In genomic region chr3:31958721-31959152, GRCh38 we compare ENCODE assay signal across 10 cellular contexts. TPM values are rescaled to one million over a fixed set of nuclear protein-coding genes. Genes with fewer than 3 reads are reported as not detected.
DNase-seq lines count a peak whose midpoint lies in the region; ATAC-seq, FAIRE-seq and TF ChIP-seq lines count a peak whose summit lies in the region.
"Had no signal": no experiment of that assay in that cellular context is flagged by ENCODE, and none has a peak within 500 bp of the region (broad histone marks: within the 10 kb centered on the region; RNA-seq: fewer than 3 reads in every experiment).

No MANE protein-coding gene starts in this region.

- no peak overlapping the region for H3K27ac ChIP-seq in astrocyte (ENCODE audit: low read depth, low read length)
- peak overlapping the region; percentile 34 to 56 for H3K27ac ChIP-seq in lung (ENCODE audit: low read depth in 1 of 2, low read length in 1 of 2)
- H3K27ac ChIP-seq in aorta (ENCODE audit: low read depth in 1 of 2, low read length in 2 of 2) = peak overlapping the region; percentile 89 to 92

- 31 to 69% methylated on average over 2 of the region's 2 CpGs for WGBS in lung, 2 donors
- WGBS in aorta, 2 donors = 22 to 24% methylated on average over 2 of the region's 2 CpGs

- no peak for ATAC-seq in lung (ENCODE audit: insufficient read depth, low FRiP score)
- no peak for ATAC-seq in aorta (ENCODE audit: low FRiP score)
- ATAC-seq in stimulated activated effector memory CD8-positive, alpha-beta T cell treated with anti-CD3 and anti-CD28 coated beads, Interleukin-12 subunit alpha, Interleukin-12 subunit beta, amount 100 ng/mL, for 72 hours = no peak
- ATAC-seq in HG02973 (IDR thresholded peaks at IDR 0.05; ENCODE audit: unreplicated experiment) = no peak

- peaks cover 15% of the 10 kb centered on the region for H3K79me2 ChIP-seq in astrocyte (ENCODE audit: insufficient read depth, low read length)

- no peak overlapping the region for H3K9ac ChIP-seq in astrocyte (ENCODE audit: low read length)

- peaks cover 7% of the 10 kb centered on the region for H4K20me1 ChIP-seq in astrocyte (ENCODE audit: insufficient read depth, low read length)

- peaks cover 30% of the 10 kb centered on the region for H3K4me1 ChIP-seq in astrocyte (ENCODE audit: insufficient read depth, low read length)
- H3K4me1 ChIP-seq in lung (ENCODE audit: control insufficient read depth in 2 of 2, insufficient read depth in 2 of 2, low read length in 2 of 2) = peaks cover 2 to 8% of the 10 kb centered on the region in 2 donors
- peaks cover 6 to 9% of the 10 kb centered on the region in 2 donors for H3K4me1 ChIP-seq in aorta (ENCODE audit: control insufficient read depth in 1 of 2, insufficient read depth in 2 of 2, low read length in 2 of 2)

- peak overlapping the region; percentile 79 for H3K27ac Mint-ChIP-seq in astrocyte (ENCODE audit: unreplicated experiment)
- H3K27ac Mint-ChIP-seq in stimulated activated effector memory CD8-positive, alpha-beta T cell treated with anti-CD3 and anti-CD28 coated beads, Interleukin-12 subunit alpha, Interleukin-12 subunit beta, amount 100 ng/mL, for 72 hours = no peak overlapping the region

- intact Hi-C loops in aorta (cut with DNase I) = no loop called here

- H3K9me3 ChIP-seq in astrocyte (ENCODE audit: insufficient read depth, low read depth, low read length) (peaks cover 7% of the 10 kb centered on the region), lung (ENCODE audit: control insufficient read depth in 2 of 2, insufficient read depth in 1 of 2, low read length in 1 of 2) (peaks cover 0 to 4% of the 10 kb centered on the region in 2 donors), aorta (ENCODE audit: control insufficient read depth, low read length) (peaks cover 3% of the 10 kb centered on the region)

- H3K27me3 ChIP-seq in astrocyte (ENCODE audit: insufficient read depth, low read length) (no peaks in the 10 kb centered on the region), lung (ENCODE audit: control insufficient read depth, insufficient read depth) (no peaks in the 10 kb centered on the region), aorta (ENCODE audit: control insufficient read depth in 1 of 2, insufficient read depth in 2 of 2, low read length in 1 of 2) (no peaks in the 10 kb centered on the region)

- H3K9me3 Mint-ChIP-seq in astrocyte (ENCODE audit: unreplicated experiment) = peaks cover 8% of the 10 kb centered on the region
- peaks cover 6% of the 10 kb centered on the region for H3K9me3 Mint-ChIP-seq in stimulated activated effector memory CD8-positive, alpha-beta T cell treated with anti-CD3 and anti-CD28 coated beads, Interleukin-12 subunit alpha, Interleukin-12 subunit beta, amount 100 ng/mL, for 72 hours

- DNase-seq in NCI-H510A treated with DMSO at 0.1 percent for 48 hours (lab: John Stamatoyannopoulos, UW) (peak; percentile 20), NCI-H510A (lab: John Stamatoyannopoulos, UW) (no peak), astrocyte (ENCODE audit: low read depth) (no peak), lung (ENCODE audit: low spot score) (no peak), aorta (no peak), HCEC 1CT (no peak)
- no peak for DNase-seq in stimulated activated effector memory CD8-positive, alpha-beta T cell treated with anti-CD3 and anti-CD28 coated beads, Interleukin-12 subunit alpha, Interleukin-12 subunit beta, amount 100 ng/mL, for 72 hours (ENCODE audit: low spot score in 2 of 2)
- DNase-seq: posterior cingulate gyrus had no signal

- H3K4me1 Mint-ChIP-seq in astrocyte (ENCODE audit: low read depth, unreplicated experiment) = peaks cover 37% of the 10 kb centered on the region
- no peaks in the 10 kb centered on the region for H3K4me1 Mint-ChIP-seq in stimulated activated effector memory CD8-positive, alpha-beta T cell treated with anti-CD3 and anti-CD28 coated beads, Interleukin-12 subunit alpha, Interleukin-12 subunit beta, amount 100 ng/mL, for 72 hours

- TF ChIP-seq CTCF in astrocyte (IDR thresholded peaks at IDR 0.05; ENCODE audit: insufficient read depth, low read depth, low read length) (no peak), lung (IDR thresholded peaks at IDR 0.05; ENCODE audit: control extremely low read depth, extremely low read depth) (no peak)

- no peak for FAIRE-seq in astrocyte (lab: Jason Lieb, UNC)

- H2AFZ ChIP-seq in astrocyte (ENCODE audit: low read depth, low read length) = no peak overlapping the region

- H3K4me3 ChIP-seq in astrocyte (ENCODE audit: insufficient read depth, low read depth, low read length) = no peak overlapping the region
- H3K4me3 ChIP-seq in lung = no peak overlapping the region
- H3K4me3 ChIP-seq in aorta (ENCODE audit: low read length in 2 of 2) = no peak overlapping the region

- H3K4me2 ChIP-seq in astrocyte (ENCODE audit: low read length) = peak overlapping the region; percentile 79

- no peaks in the 10 kb centered on the region for H3K27me3 Mint-ChIP-seq in astrocyte (ENCODE audit: low read depth, unreplicated experiment)

- H3K4me3 Mint-ChIP-seq in astrocyte (ENCODE audit: unreplicated experiment) = peak overlapping the region; percentile 31
- H3K4me3 Mint-ChIP-seq in stimulated activated effector memory CD8-positive, alpha-beta T cell treated with anti-CD3 and anti-CD28 coated beads, Interleukin-12 subunit alpha, Interleukin-12 subunit beta, amount 100 ng/mL, for 72 hours = no peak overlapping the region
- H3K4me3 Mint-ChIP-seq: central memory CD8-positive, alpha-beta T cell had no signal

- no peaks in the 10 kb centered on the region for H3K36me3 ChIP-seq in astrocyte (ENCODE audit: insufficient read depth, low read length)
- no peaks in the 10 kb centered on the region for H3K36me3 ChIP-seq in lung (ENCODE audit: control insufficient read depth in 2 of 2, insufficient read depth in 2 of 2, low read length in 2 of 2)
- H3K36me3 ChIP-seq in aorta (ENCODE audit: control insufficient read depth in 1 of 2, insufficient read depth in 2 of 2, low read length in 1 of 2) = peaks cover 0 to 2% of the 10 kb centered on the region in 2 donors

- H3K36me3 Mint-ChIP-seq in astrocyte (ENCODE audit: low read depth, unreplicated experiment) = peaks cover 9% of the 10 kb centered on the region
- H3K36me3 Mint-ChIP-seq in stimulated activated effector memory CD8-positive, alpha-beta T cell treated with anti-CD3 and anti-CD28 coated beads, Interleukin-12 subunit alpha, Interleukin-12 subunit beta, amount 100 ng/mL, for 72 hours = no peaks in the 10 kb centered on the region

RNA-seq across cellular contexts. Expression of gene OSBPL10, which starts 22.3 kb away (rescaled TPM):
- total RNA-seq in astrocyte (51.3 and 52.7 TPM in 2 replicates), lung (10 to 100 TPM; 21.1 to 33.0 TPM), aorta (10 to 100 TPM; 27.9 to 47.9 TPM)
- polyA plus RNA-seq in lung (1 to 10 TPM; 3.9 to 5.1 TPM), aorta (1 to 10 TPM; 3.1 to 6.9 TPM)

RNA-seq across cellular contexts. Expression of gene ZNF860, which starts 22.8 kb away (rescaled TPM):
- total RNA-seq in astrocyte = 2.7 and 3.7 TPM in 2 replicates
- 1 to 10 TPM; 2.4 to 2.6 TPM for total RNA-seq in lung
- under 1 TPM; 0.35 to 0.53 TPM for polyA plus RNA-seq in lung
- total RNA-seq in aorta = 1 to 10 TPM in 1 of 2 donors, under 1 TPM in 1; 0.65 to 1.8 TPM
- polyA plus RNA-seq in aorta = under 1 TPM; 0.25 to 0.31 TPM
